In genomic region chr3:86152620-86153019, GRCh38 we compare ENCODE assay signal across 21 cellular contexts.
"Had no signal": no experiment of that assay in that cellular context is flagged by ENCODE, and none has a peak within 500 bp of the region (broad histone marks: within the 10 kb centered on the region; RNA-seq: fewer than 3 reads in every experiment).

No MANE protein-coding gene starts in this region.

- H3K36me3 ChIP-seq: SJSA1 had no signal

- H3K4me1 ChIP-seq: SJSA1 had no signal

- FAIRE-seq: RCC 7860 had no signal

- DNase-seq: KBM-7; MV-4-11; NCI-H1048; NCI-H1105; NCI-H1436 treated with DMSO at 0.1 percent for 48 hours; NCI-H187; NCI-H2029; NCI-H2171 treated with DMSO at 0.1 percent for 48 hours; NCI-H345; NCI-H446 treated with DMSO at 0.1 percent for 48 hours; NCI-H510A treated with DMSO at 0.1 percent for 48 hours; NCI-H526; NCI-H82; NK-92 treated with Interleukin-12 subunit alpha and Interleukin-12 subunit beta, amount 100 ng/mL, for 24 hours; Right ventricle myocardium superior; RPMI8226; SIG-M5 had no signal

- H3K27ac ChIP-seq: HL-60, SJSA1, SK-N-MC had no signal

- H3K27me3 ChIP-seq: SJSA1 had no signal

- H3K4me3 ChIP-seq: SJSA1, SK-N-MC had no signal

- H3K9me3 ChIP-seq: SJSA1 had no signal
